Comparison of ENCODE assay signal across 8 cellular contexts in genomic region chr21:42975886-42976608, GRCh38. TPM values are rescaled to one million over a fixed set of nuclear protein-coding genes. Genes with fewer than 3 reads are reported as not detected.
A peak's percentile ranks its signal among the peaks of the same experiment; 100 is the strongest.
DNase-seq lines count a peak whose midpoint lies in the region; ATAC-seq and TF ChIP-seq lines count a peak whose summit lies in the region.

No MANE protein-coding gene starts in this region.

- peak overlapping the region; percentile 87 for H3K4me3 Mint-ChIP-seq in T-helper 2 cell treated with Interferon-gamma antibody and Interleukin-4, amounts not matched to agents 5 μg/mL and 100 μg/mL, for 36 hours

- TF ChIP-seq RAD21 in HCT116 (IDR thresholded peaks at IDR 0.05; ENCODE audit: low read depth) = no peak

- H3K9me2 ChIP-seq in HCT116 (ENCODE audit: insufficient read depth) = no peaks in the 10 kb centered on the region

- no peaks in the 10 kb centered on the region for H3K9me3 Mint-ChIP-seq in T-helper 2 cell treated with Interferon-gamma antibody and Interleukin-4, amounts not matched to agents 5 μg/mL and 100 μg/mL, for 36 hours

- peaks cover 21% of the 10 kb centered on the region for H3K36me3 Mint-ChIP-seq in T-helper 2 cell treated with Interferon-gamma antibody and Interleukin-4, amounts not matched to agents 5 μg/mL and 100 μg/mL, for 36 hours (ENCODE audit: low read depth)

- peak overlapping the region; percentile 78 for H3K9ac ChIP-seq in HCT116 (ENCODE audit: low read length)

- peaks cover 33% of the 10 kb centered on the region for H3K79me2 ChIP-seq in HCT116 (ENCODE audit: insufficient read depth, low read length)

- no peaks in the 10 kb centered on the region for H3K27me3 Mint-ChIP-seq in T-helper 2 cell treated with Interferon-gamma antibody and Interleukin-4, amounts not matched to agents 5 μg/mL and 100 μg/mL, for 36 hours (ENCODE audit: low read depth)

- CTCF ChIA-PET in HCT116 (lab: Charles Lee) = no interaction called here

- peaks cover 24% of the 10 kb centered on the region for H3K4me1 Mint-ChIP-seq in T-helper 2 cell treated with Interferon-gamma antibody and Interleukin-4, amounts not matched to agents 5 μg/mL and 100 μg/mL, for 36 hours (ENCODE audit: low read depth)

- BruUV-seq in HCT116 (replicated peaks; lab: Mats Ljungman, UMichigan) = no TSS peak

- H4K20me1 ChIP-seq in HCT116 (ENCODE audit: insufficient read depth) = no peaks in the 10 kb centered on the region

- intact Hi-C loops in HCT116 (cut with micrococcal nuclease) = no loop called here
- intact Hi-C loops in left colon (cut with DNase I, micrococcal nuclease) = no loop called here

- RAD21 ChIA-PET in HCT116 (lab: Charles Lee; ENCODE audit: low non-redundant PET in 1 of 2, low total read pairs in 2 of 2, uncharacterized antibody in 2 of 2, unreplicated experiment in 2 of 2) = no interaction called here

- H3K4me3 ChIP-seq in HCT116 (replicated peaks in 1 of 2; ENCODE audit: low read depth in 1 of 2, low read length in 2 of 2) (peak overlapping the region; percentile 72 to 81), skeletal muscle cell (ENCODE audit: low read depth, low read length) (peak overlapping the region; percentile 81)

- H3K9me3 ChIP-seq in HCT116 (ENCODE audit: control insufficient read depth in 1 of 2, insufficient read depth in 1 of 2, low read depth in 1 of 2, low read length in 2 of 2) = no peaks in the 10 kb centered on the region

- POLR2A ChIA-PET in HCT116 (lab: Charles Lee) = no interaction called here

- H3K27ac ChIP-seq in HCT116 (ENCODE audit: low read depth, low read length) = peak overlapping the region; percentile 87
- H3K27ac ChIP-seq in foreskin keratinocyte = peak overlapping the region; percentile 33

- ATAC-seq in HCT116 = no peak
- no peak for ATAC-seq in foreskin keratinocyte
- ATAC-seq in left colon = no peak
- no peak for ATAC-seq in GM19397 (IDR thresholded peaks at IDR 0.05; ENCODE audit: unreplicated experiment)

- no peak overlapping the region for H2AFZ ChIP-seq in HCT116 (ENCODE audit: low read depth, low read length, poor library complexity, severe bottlenecking)

- no peaks in the 10 kb centered on the region for H3K36me3 ChIP-seq in HCT116 (ENCODE audit: control insufficient read depth in 1 of 2, insufficient read depth in 2 of 2, low read length in 2 of 2)

- peak overlapping the region; percentile 94 for H3K27ac Mint-ChIP-seq in T-helper 2 cell treated with Interferon-gamma antibody and Interleukin-4, amounts not matched to agents 5 μg/mL and 100 μg/mL, for 36 hours

- H3K27me3 ChIP-seq in HCT116 (ENCODE audit: insufficient read depth, low read length) (no peaks in the 10 kb centered on the region), foreskin keratinocyte (no peaks in the 10 kb centered on the region)

- H3K4me1 ChIP-seq in HCT116 (ENCODE audit: control insufficient read depth in 1 of 2, insufficient read depth in 2 of 2, low read length in 2 of 2) (peaks cover 10 to 22% of the 10 kb centered on the region in 2 experiments; a peak in 3 of 4 replicates), foreskin keratinocyte (peaks cover 4% of the 10 kb centered on the region)

- TF ChIP-seq CTCF in HCT116 (IDR thresholded peaks at IDR 0.05 in 2 of 3, conservative IDR thresholded peaks at IDR 0.05 in 1 of 3; ENCODE audit: borderline replicate concordance in 1 of 3, insufficient read depth in 1 of 3, low read depth in 2 of 3, low read length in 2 of 3) (no peak), foreskin keratinocyte (conservative IDR thresholded peaks at IDR 0.05) (no peak)

- no peak for TF ChIP-seq POLR2A in HCT116 (IDR thresholded peaks at IDR 0.05; ENCODE audit: borderline replicate concordance, extremely low read depth, insufficient read depth, insufficient read length)

- no peak for DNase-seq in HCT116 (ENCODE audit: low read depth, low spot score)
- DNase-seq in T-helper 2 cell treated with Interferon-gamma antibody and Interleukin-4, amounts not matched to agents 5 μg/mL and 100 μg/mL, for 36 hours (ENCODE audit: low spot score) = no peak
- DNase-seq in foreskin keratinocyte = no peak
- DNase-seq in skeletal muscle cell (ENCODE audit: low read depth) = no peak
- no peak for DNase-seq in MV-4-11 (lab: John Stamatoyannopoulos, UW)
- no peak for DNase-seq in effector CD8-positive, alpha-beta T cell (lab: John Stamatoyannopoulos, UW)
- no peak for DNase-seq in left colon

- H3K4me2 ChIP-seq in HCT116 (ENCODE audit: low read length) = peak overlapping the region; percentile 82

TF ChIP-seq in HCT116, 20 proteins besides CTCF, POLR2A, EP300 and RAD21:
- TF ChIP-seq ELF1 (IDR thresholded peaks at IDR 0.05; ENCODE audit: borderline replicate concordance, low read depth) = no peak
- no peak for TF ChIP-seq CEBPB (IDR thresholded peaks at IDR 0.05; ENCODE audit: low read depth)
- no peak for TF ChIP-seq ZBTB33 (IDR thresholded peaks at IDR 0.05; ENCODE audit: extremely low read depth, insufficient replicate concordance, low read length)
- TF ChIP-seq TCF7L2 (IDR thresholded peaks at IDR 0.05; ENCODE audit: borderline replicate concordance, extremely low read depth, insufficient read depth, insufficient read length) = no peak
- no peak for TF ChIP-seq JUND (IDR thresholded peaks at IDR 0.05)
- no peak for TF ChIP-seq SIN3A (IDR thresholded peaks at IDR 0.05; ENCODE audit: low read depth)

RNA-seq across cellular contexts. Expression of gene PKNOX1, which starts 1.7 kb away (rescaled TPM):
- 12.7 TPM for total RNA-seq in HCT116 (2021; ENCODE audit: unreplicated experiment)
- polyA plus RNA-seq in HCT116 (2012) = 13.5 and 14.2 TPM in 2 replicates
- total RNA-seq in foreskin keratinocyte = 13.9 and 14.8 TPM in 2 replicates
- polyA plus RNA-seq in foreskin keratinocyte = 11.1 and 11.2 TPM in 2 replicates
- total RNA-seq in left colon = 10 to 100 TPM; 12.4 to 15.3 TPM

RNA-seq across cellular contexts. Expression of gene ERVH48-1, which starts 50.6 kb away (rescaled TPM):
- total RNA-seq in HCT116 (2021; ENCODE audit: unreplicated experiment) (not detected), foreskin keratinocyte (not detected in 2 replicates), left colon (not detected)
- 0.10 TPM in 1 of 2 replicates, not detected in the other for polyA plus RNA-seq in HCT116 (2012)
- polyA plus RNA-seq in foreskin keratinocyte = 0.03 TPM in 1 of 2 replicates, not detected in the other
